Comparison of ENCODE assay signal across 7 cellular contexts in genomic region chr19:15297416-15298224, GRCh38. TPM values are rescaled to one million over a fixed set of nuclear protein-coding genes. Genes with fewer than 3 reads are reported as not detected.
A peak's percentile ranks its signal among the peaks of the same experiment; 100 is the strongest.
DNase-seq lines count a peak whose midpoint lies in the region; ATAC-seq and TF ChIP-seq lines count a peak whose summit lies in the region.

No MANE protein-coding gene starts in this region.

- no peak for ATAC-seq in HG02970 (IDR thresholded peaks at IDR 0.05; ENCODE audit: low FRiP score, unreplicated experiment)
- ATAC-seq in HG03342 (IDR thresholded peaks at IDR 0.05; ENCODE audit: unreplicated experiment), result no peak

- H3K4me2 ChIP-seq in OCI-LY7 (ENCODE audit: low read length), result peak overlapping the region; percentile 46
- no peak overlapping the region for H3K4me2 ChIP-seq in osteoblast (ENCODE audit: insufficient read depth, low read length)

- H3K4me3 ChIP-seq in OCI-LY7 (ENCODE audit: low read depth, low read length, poor library complexity, severe bottlenecking) (no peak overlapping the region), osteoblast (ENCODE audit: insufficient read depth, low read length) (no peak overlapping the region), H7 (ENCODE audit: insufficient read depth, low read depth, low read length) (no peak overlapping the region)

- intact Hi-C loops in OCI-LY7 (cut with micrococcal nuclease; ENCODE audit: unreplicated experiment), result no loop called here
- intact Hi-C loops in dendritic cell treated with granulocyte-macrophage colony-stimulating factor and Interleukin-4, amounts not matched to agents 40 ng/mL and 50 ng/mL, for 4 days (cut with micrococcal nuclease), result no loop called here

- peaks cover 99% of the 10 kb centered on the region for H3K79me2 ChIP-seq in OCI-LY7 (ENCODE audit: insufficient read depth, low read depth, low read length)
- peaks cover 95% of the 10 kb centered on the region for H3K79me2 ChIP-seq in osteoblast (ENCODE audit: insufficient read depth, low read length)

- CTCF ChIA-PET in OCI-LY7 (lab: Charles Lee; ENCODE audit: unreplicated experiment), result interaction anchor here (1.2 kb wide), 1 partner anchor 9 kb away, joined by 3 read pairs; no protein-coding TSS in a partner anchor

- DNase-seq in HPDE6-E6E7 (ENCODE audit: extremely low spot score) (peak; percentile 49), OCI-LY7 (ENCODE audit: low spot score) (peak; percentile 75), osteoblast (ENCODE audit: insufficient read length, low spot score, missing footprints) (peak; percentile 79), H7 (no peak)

- H3K27me3 ChIP-seq in osteoblast (ENCODE audit: insufficient read depth, low read length), result no peaks in the 10 kb centered on the region
- H3K27me3 ChIP-seq in H7 (ENCODE audit: control insufficient read depth, insufficient read depth, low read length), result no peaks in the 10 kb centered on the region

- H3K27me3 Mint-ChIP-seq in dendritic cell treated with granulocyte-macrophage colony-stimulating factor and Interleukin-4, amounts not matched to agents 40 ng/mL and 50 ng/mL, for 4 days, result no peaks in the 10 kb centered on the region

- no peaks in the 10 kb centered on the region for H3K9me2 ChIP-seq in OCI-LY7 (ENCODE audit: insufficient read depth, low read length)

- H3K9me3 Mint-ChIP-seq in dendritic cell treated with granulocyte-macrophage colony-stimulating factor and Interleukin-4, amounts not matched to agents 40 ng/mL and 50 ng/mL, for 4 days, result no peaks in the 10 kb centered on the region

- H4K20me1 ChIP-seq in OCI-LY7 (ENCODE audit: insufficient read depth, low read length) (peaks cover 70% of the 10 kb centered on the region), osteoblast (ENCODE audit: insufficient read depth, low read length) (peaks cover 85% of the 10 kb centered on the region)

- no peaks in the 10 kb centered on the region for H3K9me3 ChIP-seq in OCI-LY7 (ENCODE audit: low read length)
- no peaks in the 10 kb centered on the region for H3K9me3 ChIP-seq in osteoblast (ENCODE audit: low read depth, low read length)

- H3K36me3 ChIP-seq in OCI-LY7 (ENCODE audit: insufficient read depth, low read length) (peaks cover 37% of the 10 kb centered on the region), osteoblast (ENCODE audit: insufficient read depth, low read length) (no peaks in the 10 kb centered on the region), H7 (replicated peaks; ENCODE audit: control insufficient read depth, insufficient read depth, low read length) (0 out of 2 replicates have a peak, but pooled peaks cover 3% of the 10 kb centered on the region)

- peak overlapping the region; percentile 60 for H3K27ac ChIP-seq in OCI-LY7 (ENCODE audit: low read depth, low read length, poor library complexity, severe bottlenecking)
- H3K27ac ChIP-seq in osteoblast (ENCODE audit: low read depth, low read length), result peak overlapping the region; percentile 51

- peaks cover 17% of the 10 kb centered on the region for H3K36me3 Mint-ChIP-seq in dendritic cell treated with granulocyte-macrophage colony-stimulating factor and Interleukin-4, amounts not matched to agents 40 ng/mL and 50 ng/mL, for 4 days (ENCODE audit: low read depth)

- H3K27ac Mint-ChIP-seq in dendritic cell treated with granulocyte-macrophage colony-stimulating factor and Interleukin-4, amounts not matched to agents 40 ng/mL and 50 ng/mL, for 4 days, result no peak overlapping the region

- H2AFZ ChIP-seq in OCI-LY7 (ENCODE audit: low read length), result no peak overlapping the region
- no peak overlapping the region for H2AFZ ChIP-seq in osteoblast (ENCODE audit: low read length)

- H3K4me3 Mint-ChIP-seq in dendritic cell treated with granulocyte-macrophage colony-stimulating factor and Interleukin-4, amounts not matched to agents 40 ng/mL and 50 ng/mL, for 4 days, result peak overlapping the region; percentile 9

- H3K4me1 Mint-ChIP-seq in dendritic cell treated with granulocyte-macrophage colony-stimulating factor and Interleukin-4, amounts not matched to agents 40 ng/mL and 50 ng/mL, for 4 days (ENCODE audit: low read depth), result peaks cover 96% of the 10 kb centered on the region

- TF ChIP-seq CTCF in OCI-LY7 (conservative IDR thresholded peaks at IDR 0.05; ENCODE audit: low read length) (0 out of 2 replicates have a peak, but pooled peaks have one; percentile 16), osteoblast (IDR thresholded peaks at IDR 0.05; ENCODE audit: extremely low read depth, low read depth, low read length) (no peak)

- POLR2A ChIA-PET in OCI-LY7 (lab: Charles Lee), result interaction anchor here (1.1 to 4.0 kb wide), 4 partner anchors 9 to 172 kb away, joined by 3 to 17 read pairs (median 4); no protein-coding TSS in a partner anchor

- H3K4me1 ChIP-seq in OCI-LY7 (ENCODE audit: insufficient read depth, low read length, poor library complexity, severe bottlenecking), result peaks cover 86% of the 10 kb centered on the region
- peaks cover 70% of the 10 kb centered on the region for H3K4me1 ChIP-seq in osteoblast (ENCODE audit: insufficient read depth, low read length)

- no TSS peak for BruUV-seq in OCI-LY7 (replicated peaks; lab: Mats Ljungman, UMichigan)

RNA-seq across cellular contexts. Expression of gene BRD4, which starts 34.7 kb away (rescaled TPM):
- total RNA-seq in OCI-LY7 (2014; rRNA removed; shearing (Covaris generic)), result 22.6 and 33.6 TPM in 2 replicates
- total RNA-seq in OCI-LY7 (2022) (143 and 157 TPM in 2 replicates), osteoblast (25.0 and 25.7 TPM in 2 replicates)
- total RNA-seq in H7 (2014; rRNA removed; shearing (Covaris generic)), result 24.8 and 26.1 TPM in 2 replicates
